In the genomic region with DNA sequence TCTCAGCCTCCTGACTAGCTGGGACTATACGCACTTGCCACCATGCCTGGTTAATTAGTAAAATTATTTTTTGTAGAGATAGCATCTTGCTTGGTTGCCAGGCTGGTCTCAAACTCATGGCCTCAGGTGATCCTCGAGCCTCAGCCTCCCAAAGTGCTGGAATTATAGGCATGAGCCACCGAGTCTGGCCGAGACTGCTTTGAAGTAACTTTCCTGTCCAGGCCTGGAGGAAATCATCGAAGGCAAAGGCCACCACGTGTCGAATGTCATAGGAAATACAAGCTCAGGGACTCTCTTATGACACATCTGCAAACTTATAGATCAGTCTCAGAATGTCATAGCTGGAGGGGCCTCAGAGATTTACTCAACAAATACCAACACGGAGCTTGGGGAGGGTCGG, we compare ENCODE assay signal across 2 cellular contexts.
TF ChIP-seq lines count a peak whose summit lies in the region.

No MANE protein-coding gene starts in this region.

TF ChIP-seq in A549, 52 proteins besides CTCF, POLR2A, EP300 and RAD21 (continued from another document):
- no peak for TF ChIP-seq REST (IDR thresholded peaks at IDR 0.05)
- TF ChIP-seq HOXB13 (CRISPR knock-in tag; IDR thresholded peaks at IDR 0.05; ENCODE audit: low read depth) = no peak
- TF ChIP-seq FOXS1 (CRISPR knock-in tag; IDR thresholded peaks at IDR 0.05) = no peak
- TF ChIP-seq MAFK (IDR thresholded peaks at IDR 0.05; ENCODE audit: partially characterized antibody) = no peak
- TF ChIP-seq NPAS2 (CRISPR knock-in tag; IDR thresholded peaks at IDR 0.05; ENCODE audit: borderline replicate concordance) = no peak
- TF ChIP-seq HOXB5 (CRISPR knock-in tag; IDR thresholded peaks at IDR 0.05) = no peak

TF ChIP-seq in WTC11, 78 proteins besides CTCF, POLR2A, EP300 and RAD21 (continued from another document):
- TF ChIP-seq NFATC4 (CRISPR knock-in tag; IDR thresholded peaks at IDR 0.05) (no peak), ERG (CRISPR knock-in tag; IDR thresholded peaks at IDR 0.05) (no peak), FOXK1 (CRISPR knock-in tag; IDR thresholded peaks at IDR 0.05) (no peak), STAT6 (CRISPR knock-in tag; conservative IDR thresholded peaks at IDR 0.05; ENCODE audit: low read depth) (no peak), ZNF423 (CRISPR knock-in tag; IDR thresholded peaks at IDR 0.05) (no peak), FOXP1 (CRISPR knock-in tag; IDR thresholded peaks at IDR 0.05; ENCODE audit: borderline replicate concordance) (no peak)
- TF ChIP-seq, protein P1, sequence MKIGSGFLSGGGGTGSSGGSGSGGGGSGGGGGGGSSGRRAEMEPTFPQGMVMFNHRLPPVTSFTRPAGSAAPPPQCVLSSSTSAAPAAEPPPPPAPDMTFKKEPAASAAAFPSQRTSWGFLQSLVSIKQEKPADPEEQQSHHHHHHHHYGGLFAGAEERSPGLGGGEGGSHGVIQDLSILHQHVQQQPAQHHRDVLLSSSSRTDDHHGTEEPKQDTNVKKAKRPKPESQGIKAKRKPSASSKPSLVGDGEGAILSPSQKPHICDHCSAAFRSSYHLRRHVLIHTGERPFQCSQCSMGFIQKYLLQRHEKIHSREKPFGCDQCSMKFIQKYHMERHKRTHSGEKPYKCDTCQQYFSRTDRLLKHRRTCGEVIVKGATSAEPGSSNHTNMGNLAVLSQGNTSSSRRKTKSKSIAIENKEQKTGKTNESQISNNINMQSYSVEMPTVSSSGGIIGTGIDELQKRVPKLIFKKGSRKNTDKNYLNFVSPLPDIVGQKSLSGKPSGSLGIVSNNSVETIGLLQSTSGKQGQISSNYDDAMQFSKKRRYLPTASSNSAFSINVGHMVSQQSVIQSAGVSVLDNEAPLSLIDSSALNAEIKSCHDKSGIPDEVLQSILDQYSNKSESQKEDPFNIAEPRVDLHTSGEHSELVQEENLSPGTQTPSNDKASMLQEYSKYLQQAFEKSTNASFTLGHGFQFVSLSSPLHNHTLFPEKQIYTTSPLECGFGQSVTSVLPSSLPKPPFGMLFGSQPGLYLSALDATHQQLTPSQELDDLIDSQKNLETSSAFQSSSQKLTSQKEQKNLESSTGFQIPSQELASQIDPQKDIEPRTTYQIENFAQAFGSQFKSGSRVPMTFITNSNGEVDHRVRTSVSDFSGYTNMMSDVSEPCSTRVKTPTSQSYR (CRISPR knock-in tag; IDR thresholded peaks at IDR 0.05) = no peak
- TF ChIP-seq, protein P2, sequence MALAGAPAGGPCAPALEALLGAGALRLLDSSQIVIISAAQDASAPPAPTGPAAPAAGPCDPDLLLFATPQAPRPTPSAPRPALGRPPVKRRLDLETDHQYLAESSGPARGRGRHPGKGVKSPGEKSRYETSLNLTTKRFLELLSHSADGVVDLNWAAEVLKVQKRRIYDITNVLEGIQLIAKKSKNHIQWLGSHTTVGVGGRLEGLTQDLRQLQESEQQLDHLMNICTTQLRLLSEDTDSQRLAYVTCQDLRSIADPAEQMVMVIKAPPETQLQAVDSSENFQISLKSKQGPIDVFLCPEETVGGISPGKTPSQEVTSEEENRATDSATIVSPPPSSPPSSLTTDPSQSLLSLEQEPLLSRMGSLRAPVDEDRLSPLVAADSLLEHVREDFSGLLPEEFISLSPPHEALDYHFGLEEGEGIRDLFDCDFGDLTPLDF (CRISPR knock-in tag; IDR thresholded peaks at IDR 0.05) = no peak
